Comparison of ENCODE assay signal across 1 cellular context in genomic region chr7:144386741-144387140, GRCh38.
TF ChIP-seq lines count a peak whose summit lies in the region.

No MANE protein-coding gene starts in this region.

TF ChIP-seq in IMR-90, 13 proteins besides CTCF, POLR2A, EP300 and RAD21:
- TF ChIP-seq SMC3 (IDR thresholded peaks at IDR 0.05; ENCODE audit: low read depth, low read length) (no peak), MAFK (IDR thresholded peaks at IDR 0.05; ENCODE audit: low read depth, low read length) (no peak), BHLHE40 (IDR thresholded peaks at IDR 0.05; ENCODE audit: low read depth, low read length) (no peak), CHD1 (IDR thresholded peaks at IDR 0.05; ENCODE audit: low read depth, low read length) (no peak)
